ENCODE assay signal across 20 cellular contexts in genomic region chr7:121739465-121739864, GRCh38.
"Had no signal": no experiment of that assay in that cellular context is flagged by ENCODE, and none has a peak within 500 bp of the region (broad histone marks: within the 10 kb centered on the region; RNA-seq: fewer than 3 reads in every experiment).

No MANE protein-coding gene starts in this region.

- H3K4me3 Mint-ChIP-seq: activated CD4-positive, alpha-beta T cell treated with anti-CD3 and anti-CD28 coated beads, Interleukin-2, amount 10 ng/mL, durations not matched to agents 24 days and 14 days; activated CD8-positive, alpha-beta T cell treated with anti-CD3 and anti-CD28 coated beads for 36 hours; activated naive CD4-positive, alpha-beta T cell treated with anti-CD3 and anti-CD28 coated beads for 36 hours; activated T-cell treated with anti-CD3 and anti-CD28 coated beads, Interleukin-2, amount 50 U/mL, for 24 hours; naive B cell; stimulated activated memory B cell treated with anti-CD40 and anti-IgM and Interleukin-4, amounts not matched to agents 10 μg/mL and 1 μg/mL and 100 μg/mL, for 72 hours had no signal

- H3K4me1 Mint-ChIP-seq: activated CD4-positive, alpha-beta T cell treated with anti-CD3 and anti-CD28 coated beads, Interleukin-2, amount 10 ng/mL, durations not matched to agents 24 days and 14 days; naive B cell; stimulated activated memory B cell treated with anti-CD40 and anti-IgM and Interleukin-4, amounts not matched to agents 10 μg/mL and 1 μg/mL and 100 μg/mL, for 72 hours had no signal

- H3K36me3 Mint-ChIP-seq: naive B cell; stimulated activated memory B cell treated with anti-CD40 and anti-IgM and Interleukin-4, amounts not matched to agents 10 μg/mL and 1 μg/mL and 100 μg/mL, for 72 hours had no signal

- H3K27ac Mint-ChIP-seq: activated CD8-positive, alpha-beta T cell treated with anti-CD3 and anti-CD28 coated beads for 36 hours; activated naive CD4-positive, alpha-beta T cell treated with anti-CD3 and anti-CD28 coated beads for 36 hours; activated T-cell treated with anti-CD3 and anti-CD28 coated beads, Interleukin-2, amount 50 U/mL, for 24 hours; activated T-helper 2 cell treated with anti-CD3 and anti-CD28 coated beads, Interferon-gamma antibody, Interleukin-2, Interleukin-4, amounts not matched to agents 10 μg/mL and 5 μg/mL and 100 μg/mL, durations not matched to agents 14 hours and 24 hours and 36 hours; naive B cell; stimulated activated memory B cell treated with anti-CD40 and anti-IgM and Interleukin-4, amounts not matched to agents 10 μg/mL and 1 μg/mL and 100 μg/mL, for 72 hours had no signal

- H3K9me3 Mint-ChIP-seq: activated CD4-positive, alpha-beta T cell treated with anti-CD3 and anti-CD28 coated beads, Interleukin-2, amount 10 ng/mL, durations not matched to agents 24 days and 14 days; activated CD8-positive, alpha-beta T cell treated with anti-CD3 and anti-CD28 coated beads for 36 hours; activated naive CD4-positive, alpha-beta T cell treated with anti-CD3 and anti-CD28 coated beads for 36 hours; activated T-cell treated with anti-CD3 and anti-CD28 coated beads, Interleukin-2, amount 50 U/mL, for 24 hours; activated T-helper 2 cell treated with anti-CD3 and anti-CD28 coated beads, Interferon-gamma antibody, Interleukin-2, Interleukin-4, amounts not matched to agents 10 μg/mL and 5 μg/mL and 100 μg/mL, durations not matched to agents 14 hours and 24 hours and 36 hours; stimulated activated memory B cell treated with anti-CD40 and anti-IgM and Interleukin-4, amounts not matched to agents 10 μg/mL and 1 μg/mL and 100 μg/mL, for 72 hours had no signal

- DNase-seq: activated CD4-positive, alpha-beta T cell treated with anti-CD3 and anti-CD28 coated beads, Interleukin-2, amount 10 ng/mL, durations not matched to agents 24 days and 14 days; activated CD4-positive, CD25-positive, alpha-beta regulatory T cell; activated CD8-positive, alpha-beta T cell treated with anti-CD3 and anti-CD28 coated beads for 36 hours; activated naive CD4-positive, alpha-beta T cell treated with anti-CD3 and anti-CD28 coated beads for 36 hours; activated T-cell treated with anti-CD3 and anti-CD28 coated beads, Interleukin-2, amount 50 U/mL, for 24 hours; anterior cingulate cortex; cortex of kidney; gastrocnemius medialis; head of caudate nucleus; kidney glomerular epithelial cell; left ventricle myocardium inferior; mammary epithelial cell; naive B cell; sigmoid colon; stimulated activated CD4-positive, alpha-beta T cell treated with anti-CD3 and anti-CD28 coated beads, Interleukin-4, amount 100 ng/mL, for 24 hours; SW 1271; testis; upper lobe of left lung had no signal

- H3K27me3 Mint-ChIP-seq: activated CD4-positive, alpha-beta T cell treated with anti-CD3 and anti-CD28 coated beads, Interleukin-2, amount 10 ng/mL, durations not matched to agents 24 days and 14 days; activated CD8-positive, alpha-beta T cell treated with anti-CD3 and anti-CD28 coated beads for 36 hours; activated T-cell treated with anti-CD3 and anti-CD28 coated beads, Interleukin-2, amount 50 U/mL, for 24 hours had no signal
